8 cellular contexts compared by ENCODE assay signal in the genomic region with DNA sequence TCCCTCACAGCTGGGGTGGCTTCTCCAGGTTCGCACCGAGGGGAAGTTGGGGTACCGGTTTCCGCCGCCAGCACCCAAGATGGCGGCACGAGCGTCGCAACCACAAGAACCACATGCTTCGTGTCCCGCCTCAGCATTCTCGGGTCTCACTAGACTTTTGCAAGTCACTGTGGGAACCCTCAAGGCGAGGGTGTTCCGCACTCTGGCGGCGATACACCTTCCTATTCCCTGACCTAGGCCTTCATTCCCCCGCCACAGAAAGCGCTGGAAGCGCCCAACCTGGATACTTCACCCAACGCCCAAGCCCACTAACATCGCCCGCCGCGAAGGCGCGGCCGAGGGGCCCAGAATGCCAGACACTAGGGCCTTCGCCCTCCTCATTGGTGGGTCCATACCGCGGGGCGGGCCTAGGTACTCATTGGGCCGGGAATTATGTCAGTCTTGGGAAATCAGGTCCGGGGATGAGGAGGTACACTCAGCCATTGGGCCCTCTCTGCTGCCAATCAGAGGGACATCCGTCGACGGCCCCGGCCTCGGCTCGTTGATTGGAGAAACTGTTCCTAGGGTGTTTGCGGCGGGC. TPM values are rescaled to one million over a fixed set of nuclear protein-coding genes. Genes with fewer than 3 reads are reported as not detected.
DNase-seq lines count a peak whose midpoint lies in the region; ATAC-seq and TF ChIP-seq lines count a peak whose summit lies in the region.

No MANE protein-coding gene starts in this region.

- whole genome bisulfite sequencing in prostate gland, result under 1% methylated on average over 41 of the region's 41 CpGs
- under 1% methylated on average over 41 of the region's 41 CpGs for WGBS in urinary bladder

- H3K36me3 Mint-ChIP-seq in T-helper 17 cell (ENCODE audit: low read depth), result no peaks in the 10 kb centered on the region

- H3K36me3 ChIP-seq in prostate gland (no peaks in the 10 kb centered on the region), urinary bladder (ENCODE audit: insufficient read depth) (no peaks in the 10 kb centered on the region)

- H3K4me3 ChIP-seq in prostate gland (peak overlapping the region; percentile 77 to 92), urinary bladder (ENCODE audit: low read depth, low read length) (peak overlapping the region; percentile 75)

- TF ChIP-seq CTCF in prostate gland (IDR thresholded peaks at IDR 0.05), result peak in 1 of 4 experiments; percentile 29

- DNase-seq in NCI-H1694 treated with DMSO at 0.1 percent for 48 hours (lab: John Stamatoyannopoulos, UW), result peak; percentile 99
- DNase-seq in T-helper 17 cell, result peak; percentile 92 to 96 (median 93)
- DNase-seq in left ventricle myocardium superior, result peak; percentile 99
- peak; percentile 100 for DNase-seq in prostate gland (ENCODE audit: low spot score)

- peak; percentile 56 for TF ChIP-seq POLR2A in prostate gland (IDR thresholded peaks at IDR 0.05)

- no peaks in the 10 kb centered on the region for H3K27me3 Mint-ChIP-seq in T-helper 17 cell

- peak overlapping the region; percentile 96 for H3K27ac Mint-ChIP-seq in T-helper 17 cell

- H3K27ac ChIP-seq in angular gyrus (ENCODE audit: low read depth, low read length), result peak overlapping the region; percentile 98
- peak overlapping the region; percentile 95 to 98 for H3K27ac ChIP-seq in prostate gland
- peak overlapping the region; percentile 79 for H3K27ac ChIP-seq in urinary bladder (ENCODE audit: low read depth)

- peaks cover 38% of the 10 kb centered on the region for H3K4me1 ChIP-seq in prostate gland (replicated peaks)
- H3K4me1 ChIP-seq in urinary bladder (ENCODE audit: insufficient read depth), result no peaks in the 10 kb centered on the region

- peaks cover 39% of the 10 kb centered on the region for H3K4me1 Mint-ChIP-seq in T-helper 17 cell

- H3K9me3 ChIP-seq in T-helper 17 cell (ENCODE audit: control insufficient read depth, low read length, poor library complexity, severe bottlenecking), result no peaks in the 10 kb centered on the region
- H3K9me3 ChIP-seq in prostate gland, result no peaks in the 10 kb centered on the region

- peak; percentile 89 for ATAC-seq in GM18499 (IDR thresholded peaks at IDR 0.05; ENCODE audit: insufficient read depth, unreplicated experiment)
- ATAC-seq in HG02938 (IDR thresholded peaks at IDR 0.05; ENCODE audit: unreplicated experiment), result peak; percentile 93
- peak; percentile 96 for ATAC-seq in T-helper 17 cell
- ATAC-seq in left ventricle myocardium superior, result peak; percentile 83

- no peaks in the 10 kb centered on the region for H3K27me3 ChIP-seq in prostate gland (replicated peaks; ENCODE audit: insufficient read depth)

- H3K4me3 Mint-ChIP-seq in T-helper 17 cell, result peak overlapping the region; percentile 91

- intact Hi-C loops in left ventricle myocardium superior (cut with micrococcal nuclease) (no loop called here), prostate gland (cut with DNase I) (no loop called here)

RNA-seq across cellular contexts. Expression of gene NFE2L1, which starts 0.3 kb away (rescaled TPM):
- 10 to 100 TPM; 41.2 to 42.2 TPM for total RNA-seq in T-helper 17 cell
- total RNA-seq in left ventricle myocardium superior, result 886 TPM
- total RNA-seq in prostate gland, result 100 to 1,000 TPM in 1 of 2 donors, 10 to 100 TPM in 1; 87.8 to 244 TPM
- 53.1 TPM for total RNA-seq in urinary bladder
- 163 TPM for polyA plus RNA-seq in urinary bladder

RNA-seq across cellular contexts. Expression of gene COPZ2, which starts 10.2 kb away (rescaled TPM):
- 1 to 10 TPM in 1 of 2 donors, not detected in 1; 1.0 TPM for total RNA-seq in T-helper 17 cell
- total RNA-seq in left ventricle myocardium superior, result 58.2 TPM
- total RNA-seq in prostate gland, result 10 to 100 TPM; 18.1 to 18.5 TPM
- 45.2 TPM for total RNA-seq in urinary bladder
- polyA plus RNA-seq in urinary bladder, result 36.0 TPM

RNA-seq across cellular contexts. Expression of gene CBX1, which starts 53.4 kb away (rescaled TPM):
- total RNA-seq in T-helper 17 cell, result 10 to 100 TPM; 12.7 to 16.9 TPM
- 37.9 TPM for total RNA-seq in left ventricle myocardium superior
- total RNA-seq in prostate gland, result 10 to 100 TPM; 35.0 to 43.7 TPM
- total RNA-seq in urinary bladder, result 53.3 TPM
- polyA plus RNA-seq in urinary bladder, result 60.4 TPM

RNA-seq across cellular contexts. Expression of gene SNX11, which starts 59.7 kb away (rescaled TPM):
- total RNA-seq in T-helper 17 cell (10 to 100 TPM; 12.8 to 13.2 TPM), left ventricle myocardium superior (11.1 TPM), prostate gland (10 to 100 TPM; 15.2 to 16.0 TPM), urinary bladder (7.3 TPM)
- polyA plus RNA-seq in urinary bladder, result 20.7 TPM

Comparison
In these comparisons a context has a peak if more than half of its experiments do, and no peak if none do; other contexts are left out.
1. Peak in every context shown above with its lines: DNase-seq, ATAC-seq, H3K4me3 ChIP-seq and H3K27ac ChIP-seq.
2. RNA of gene COPZ2, which starts 10.2 kb away (total RNA-seq): 58.2 TPM in left ventricle myocardium superior (single experiment), 45.2 TPM in urinary bladder (single experiment) and 18.1 to 18.5 TPM in prostate gland; 1.0 TPM in T-helper 17 cell; every median in the first group is over 4 times any median in the second.